ENCODE assay signal across 18 cellular contexts in genomic region chr2:95007061-95007609, GRCh38. TPM values are rescaled to one million over a fixed set of nuclear protein-coding genes. Genes with fewer than 3 reads are reported as not detected.
"Had no signal": no experiment of that assay in that cellular context is flagged by ENCODE, and none has a peak within 500 bp of the region (broad histone marks: within the 10 kb centered on the region; RNA-seq: fewer than 3 reads in every experiment).

No MANE protein-coding gene starts in this region.

- H3K36me3 ChIP-seq: ascending aorta, esophagus squamous epithelium, tibial artery, uterus had no signal

- ATAC-seq: activated CD8-positive, alpha-beta memory T cell treated with anti-CD3 and anti-CD28 coated beads, Interleukin-2, amount 10 ng/mL, durations not matched to agents 7 days and 5 days; activated T-helper 17 cell treated with anti-CD3 and anti-CD28 coated beads, Interleukin-2, amount 50 U/mL, for 72 hours; effector memory CD8-positive, alpha-beta T cell; left lobe of liver; stimulated activated naive B cell treated with anti-CD40 and anti-IgM and Interleukin-4, amounts not matched to agents 10 μg/mL and 1 μg/mL and 100 μg/mL, for 72 hours had no signal

- H3K27me3 ChIP-seq: ascending aorta, uterus had no signal

- H3K27ac ChIP-seq: ascending aorta, esophagus squamous epithelium, tibial artery, uterus had no signal

- H3K9me3 Mint-ChIP-seq: activated B cell treated with CpG ODN at 0.5 μM for 24 hours; activated CD4-positive, alpha-beta memory T cell treated with anti-CD3 and anti-CD28 coated beads, Interleukin-2, amount 10 ng/mL, durations not matched to agents 7 days and 5 days; activated naive CD4-positive, alpha-beta T cell treated with anti-CD3 and anti-CD28 coated beads for 36 hours; activated T-helper 17 cell treated with anti-CD3 and anti-CD28 coated beads, Interleukin-2, amount 50 U/mL, for 72 hours; dendritic cell treated with granulocyte-macrophage colony-stimulating factor and Interleukin-4, amounts not matched to agents 40 ng/mL and 50 ng/mL, for 4 days; effector memory CD8-positive, alpha-beta T cell; stimulated activated naive B cell treated with anti-CD40 and anti-IgM and Interleukin-4, amounts not matched to agents 10 μg/mL and 1 μg/mL and 100 μg/mL, for 72 hours had no signal

- H3K27ac Mint-ChIP-seq: activated B cell treated with CpG ODN at 0.5 μM for 24 hours; activated CD4-positive, alpha-beta memory T cell treated with anti-CD3 and anti-CD28 coated beads, Interleukin-2, amount 10 ng/mL, durations not matched to agents 7 days and 5 days; activated CD8-positive, alpha-beta memory T cell treated with anti-CD3 and anti-CD28 coated beads, Interleukin-2, amount 10 ng/mL, durations not matched to agents 7 days and 5 days; activated naive CD4-positive, alpha-beta T cell treated with anti-CD3 and anti-CD28 coated beads for 36 hours; activated T-helper 17 cell treated with anti-CD3 and anti-CD28 coated beads, Interleukin-2, amount 50 U/mL, for 72 hours; dendritic cell treated with granulocyte-macrophage colony-stimulating factor and Interleukin-4, amounts not matched to agents 40 ng/mL and 50 ng/mL, for 4 days; effector memory CD8-positive, alpha-beta T cell had no signal

- H3K27me3 Mint-ChIP-seq: dendritic cell treated with granulocyte-macrophage colony-stimulating factor and Interleukin-4, amounts not matched to agents 40 ng/mL and 50 ng/mL, for 4 days had no signal

- H3K4me1 ChIP-seq: ascending aorta, esophagus squamous epithelium, tibial artery, uterus had no signal

- H3K4me3 Mint-ChIP-seq: activated B cell treated with CpG ODN at 0.5 μM for 24 hours; activated CD4-positive, alpha-beta memory T cell treated with anti-CD3 and anti-CD28 coated beads, Interleukin-2, amount 10 ng/mL, durations not matched to agents 7 days and 5 days; activated CD8-positive, alpha-beta memory T cell treated with anti-CD3 and anti-CD28 coated beads, Interleukin-2, amount 10 ng/mL, durations not matched to agents 7 days and 5 days; activated naive CD4-positive, alpha-beta T cell treated with anti-CD3 and anti-CD28 coated beads for 36 hours; activated T-helper 17 cell treated with anti-CD3 and anti-CD28 coated beads, Interleukin-2, amount 50 U/mL, for 72 hours; dendritic cell treated with granulocyte-macrophage colony-stimulating factor and Interleukin-4, amounts not matched to agents 40 ng/mL and 50 ng/mL, for 4 days; effector memory CD8-positive, alpha-beta T cell; stimulated activated naive B cell treated with anti-CD40 and anti-IgM and Interleukin-4, amounts not matched to agents 10 μg/mL and 1 μg/mL and 100 μg/mL, for 72 hours had no signal

- H3K9me3 ChIP-seq: ascending aorta, esophagus squamous epithelium, tibial artery, uterus had no signal

- H3K36me3 Mint-ChIP-seq: activated CD8-positive, alpha-beta memory T cell treated with anti-CD3 and anti-CD28 coated beads, Interleukin-2, amount 10 ng/mL, durations not matched to agents 7 days and 5 days; stimulated activated naive B cell treated with anti-CD40 and anti-IgM and Interleukin-4, amounts not matched to agents 10 μg/mL and 1 μg/mL and 100 μg/mL, for 72 hours had no signal

- H3K4me1 Mint-ChIP-seq: activated B cell treated with CpG ODN at 0.5 μM for 24 hours; activated CD4-positive, alpha-beta memory T cell treated with anti-CD3 and anti-CD28 coated beads, Interleukin-2, amount 10 ng/mL, durations not matched to agents 7 days and 5 days; activated T-helper 17 cell treated with anti-CD3 and anti-CD28 coated beads, Interleukin-2, amount 50 U/mL, for 72 hours; stimulated activated naive B cell treated with anti-CD40 and anti-IgM and Interleukin-4, amounts not matched to agents 10 μg/mL and 1 μg/mL and 100 μg/mL, for 72 hours had no signal

- H3K4me3 ChIP-seq: ascending aorta, esophagus squamous epithelium, tibial artery, uterus had no signal

- DNase-seq: activated B cell treated with CpG ODN at 0.5 μM for 24 hours; activated CD4-positive, alpha-beta memory T cell treated with anti-CD3 and anti-CD28 coated beads, Interleukin-2, amount 10 ng/mL, durations not matched to agents 7 days and 5 days; activated CD8-positive, alpha-beta memory T cell treated with anti-CD3 and anti-CD28 coated beads, Interleukin-2, amount 10 ng/mL, durations not matched to agents 7 days and 5 days; activated naive CD4-positive, alpha-beta T cell treated with anti-CD3 and anti-CD28 coated beads for 36 hours; cerebellar nuclear complex; effector memory CD8-positive, alpha-beta T cell; esophagus squamous epithelium; stimulated activated naive B cell treated with anti-CD40 and anti-IgM and Interleukin-4, amounts not matched to agents 10 μg/mL and 1 μg/mL and 100 μg/mL, for 72 hours; T-helper 1 cell; T-helper 9 cell; tibial artery; uterus had no signal

RNA-seq across cellular contexts. Expression of gene MAL, which starts 18.4 kb away (rescaled TPM):
- total RNA-seq: activated B cell treated with CpG ODN at 0.5 μM for 24 hours, ascending aorta, osteocyte, pulmonary artery endothelial cell had no signal
